ENCODE assay signal across 1 cellular context in the genomic region with DNA sequence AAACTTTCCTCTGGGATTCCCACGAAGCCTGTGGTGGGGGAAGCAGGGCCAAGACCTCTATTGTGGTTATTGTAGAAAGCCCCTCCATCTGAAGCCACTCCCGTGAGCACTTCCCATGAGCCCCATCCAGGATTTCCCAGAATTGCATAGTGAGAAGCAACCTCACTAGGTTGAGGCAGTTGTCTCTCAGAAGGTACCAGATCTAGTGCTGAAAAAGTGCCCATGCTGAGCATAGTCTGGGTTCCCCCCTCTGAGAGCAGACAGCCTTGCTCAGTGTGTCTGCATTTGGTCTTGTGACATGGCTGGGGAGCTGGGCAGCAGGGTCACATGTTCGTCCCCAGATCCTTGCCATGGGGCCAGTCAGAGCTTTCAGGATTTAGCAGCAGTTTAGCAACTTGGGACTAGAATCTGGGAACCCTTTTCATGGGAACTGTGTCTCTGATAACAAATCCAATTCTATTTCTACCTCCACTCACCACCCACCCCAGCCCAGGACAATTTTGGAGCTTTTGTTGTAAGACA.
TF ChIP-seq lines count a peak whose summit lies in the region.

No MANE protein-coding gene starts in this region.

TF ChIP-seq in GM12878, 131 proteins besides CTCF, POLR2A, EP300 and RAD21 (continued from another document):
- TF ChIP-seq, protein P1, sequence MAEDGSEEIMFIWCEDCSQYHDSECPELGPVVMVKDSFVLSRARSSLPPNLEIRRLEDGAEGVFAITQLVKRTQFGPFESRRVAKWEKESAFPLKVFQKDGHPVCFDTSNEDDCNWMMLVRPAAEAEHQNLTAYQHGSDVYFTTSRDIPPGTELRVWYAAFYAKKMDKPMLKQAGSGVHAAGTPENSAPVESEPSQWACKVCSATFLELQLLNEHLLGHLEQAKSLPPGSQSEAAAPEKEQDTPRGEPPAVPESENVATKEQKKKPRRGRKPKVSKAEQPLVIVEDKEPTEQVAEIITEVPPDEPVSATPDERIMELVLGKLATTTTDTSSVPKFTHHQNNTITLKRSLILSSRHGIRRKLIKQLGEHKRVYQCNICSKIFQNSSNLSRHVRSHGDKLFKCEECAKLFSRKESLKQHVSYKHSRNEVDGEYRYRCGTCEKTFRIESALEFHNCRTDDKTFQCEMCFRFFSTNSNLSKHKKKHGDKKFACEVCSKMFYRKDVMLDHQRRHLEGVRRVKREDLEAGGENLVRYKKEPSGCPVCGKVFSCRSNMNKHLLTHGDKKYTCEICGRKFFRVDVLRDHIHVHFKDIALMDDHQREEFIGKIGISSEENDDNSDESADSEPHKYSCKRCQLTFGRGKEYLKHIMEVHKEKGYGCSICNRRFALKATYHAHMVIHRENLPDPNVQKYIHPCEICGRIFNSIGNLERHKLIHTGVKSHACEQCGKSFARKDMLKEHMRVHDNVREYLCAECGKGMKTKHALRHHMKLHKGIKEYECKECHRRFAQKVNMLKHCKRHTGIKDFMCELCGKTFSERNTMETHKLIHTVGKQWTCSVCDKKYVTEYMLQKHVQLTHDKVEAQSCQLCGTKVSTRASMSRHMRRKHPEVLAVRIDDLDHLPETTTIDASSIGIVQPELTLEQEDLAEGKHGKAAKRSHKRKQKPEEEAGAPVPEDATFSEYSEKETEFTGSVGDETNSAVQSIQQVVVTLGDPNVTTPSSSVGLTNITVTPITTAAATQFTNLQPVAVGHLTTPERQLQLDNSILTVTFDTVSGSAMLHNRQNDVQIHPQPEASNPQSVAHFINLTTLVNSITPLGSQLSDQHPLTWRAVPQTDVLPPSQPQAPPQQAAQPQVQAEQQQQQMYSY (CRISPR knock-in tag; IDR thresholded peaks at IDR 0.05) = no peak
- TF ChIP-seq SRF (IDR thresholded peaks at IDR 0.05; ENCODE audit: low read depth in 2 of 2, low read length in 2 of 2) (no peak), TARDBP (IDR thresholded peaks at IDR 0.05; ENCODE audit: borderline replicate concordance) (no peak), POLR2AphosphoS5 (IDR thresholded peaks at IDR 0.05; ENCODE audit: low read length) (no peak)
